In genomic region chr2:10382313-10383061, GRCh38 we compare ENCODE assay signal across 8 cellular contexts.
DNase-seq lines count a peak whose midpoint lies in the region; ATAC-seq, FAIRE-seq and TF ChIP-seq lines count a peak whose summit lies in the region.

No MANE protein-coding gene starts in this region.

- H3K27me3 ChIP-seq in NT2/D1 (ENCODE audit: insufficient read depth, insufficient read length) = no peaks in the 10 kb centered on the region
- H3K27me3 ChIP-seq in K562 (ENCODE audit: control insufficient read depth in 2 of 2, insufficient read depth in 2 of 2, low read length in 2 of 2) = no peaks in the 10 kb centered on the region
- H3K27me3 ChIP-seq in rectal smooth muscle tissue (ENCODE audit: control insufficient read depth, insufficient read depth, low read length) = no peaks in the 10 kb centered on the region
- no peaks in the 10 kb centered on the region for H3K27me3 ChIP-seq in H7 (ENCODE audit: control insufficient read depth, insufficient read depth, low read length)

- POLR2A ChIA-PET in K562 (lab: Yijun Ruan, JAX) = interaction anchor here (0.7 to 1.4 kb wide), 3 partner anchors 9 to 251 kb away, joined by 3 to 4 read pairs (median 4); no protein-coding TSS in a partner anchor

- H3K36me3 ChIP-seq in NT2/D1 (ENCODE audit: insufficient read depth, insufficient read length, low read length) (no peaks in the 10 kb centered on the region), K562 (ENCODE audit: control insufficient read depth, insufficient read depth, low read length) (no peaks in the 10 kb centered on the region), rectal smooth muscle tissue (ENCODE audit: control insufficient read depth, insufficient read depth, low read length) (no peaks in the 10 kb centered on the region), H7 (replicated peaks; ENCODE audit: control insufficient read depth, insufficient read depth, low read length) (no peaks in the 10 kb centered on the region)

- 34% methylated on average over 16 of the region's 18 CpGs for WGBS in K562 (ENCODE audit: insufficient coverage, low coverage, missing lambda C conversion rate)

- no peak for FAIRE-seq in K562 (lab: Jason Lieb, UNC)

- ATAC-seq in GM18858 (IDR thresholded peaks at IDR 0.05; ENCODE audit: unreplicated experiment) (peak; percentile 49), HG02763 (IDR thresholded peaks at IDR 0.05; ENCODE audit: unreplicated experiment) (peak; percentile 49), K562 (no peak; the same call in 2 of the 3 replicates), GM18520 (IDR thresholded peaks at IDR 0.05; ENCODE audit: unreplicated experiment) (no peak)

- peaks cover 37% of the 10 kb centered on the region for H3K79me2 ChIP-seq in K562 (ENCODE audit: control insufficient read depth, insufficient read depth, low read length)

- H3K9me3 ChIP-seq in NT2/D1 (ENCODE audit: insufficient read depth, low read length) (no peaks in the 10 kb centered on the region), K562 (replicated peaks; ENCODE audit: control insufficient read depth, insufficient read depth, low read depth, low read length) (no peaks in the 10 kb centered on the region)

- H4K20me1 ChIP-seq in K562 (replicated peaks; ENCODE audit: control insufficient read depth, insufficient read depth, low read length) = peaks cover 50% of the 10 kb centered on the region

- DNase-seq in NT2/D1 (ENCODE audit: low read depth, low spot score) = no peak
- no peak for DNase-seq in K562 (ENCODE audit: extremely low read depth in 1 of 4, low spot score in 3 of 4)
- no peak for DNase-seq in H7
- no peak for DNase-seq in NCI-H2171 (lab: John Stamatoyannopoulos, UW)

- H3K4me3 ChIP-seq in NT2/D1 (ENCODE audit: insufficient read length, low read depth) (no peak overlapping the region), K562 (no peak overlapping the region), rectal smooth muscle tissue (ENCODE audit: low read length) (peak overlapping the region; percentile 39), H7 (ENCODE audit: insufficient read depth, low read depth, low read length) (no peak overlapping the region)

- TF ChIP-seq RAD21 in K562 (CRISPR knock-in tag; conservative IDR thresholded peaks at IDR 0.05 in 1 of 2, IDR thresholded peaks at IDR 0.05 in 1 of 2) = no peak

- H3K27ac ChIP-seq in K562 (ENCODE audit: extremely low read depth, low read depth, low read length) = no peak overlapping the region
- H3K27ac ChIP-seq in rectal smooth muscle tissue (ENCODE audit: low read depth, low read length) = no peak overlapping the region

- no TSS peak for BruUV-seq in K562 (replicated peaks; lab: Mats Ljungman, UMichigan)

- H3K9ac ChIP-seq in NT2/D1 (ENCODE audit: insufficient read length, low read depth) (peak overlapping the region; percentile 32), K562 (ENCODE audit: insufficient read depth in 1 of 2, low read depth in 2 of 2, low read length in 2 of 2) (peak overlapping the region in 1 of 2 experiments; percentile 1; a peak in 1 of 4 replicates), rectal smooth muscle tissue (ENCODE audit: low read length) (no peak overlapping the region)

- H3K4me1 ChIP-seq in NT2/D1 (ENCODE audit: insufficient read depth, insufficient read length) (peaks cover 20% of the 10 kb centered on the region), K562 (replicated peaks in 1 of 2; ENCODE audit: control insufficient read depth in 2 of 2, insufficient read depth in 2 of 2, low read length in 2 of 2) (peaks cover 12 to 41% of the 10 kb centered on the region in 2 experiments; a peak in 4 of 5 replicates), rectal smooth muscle tissue (ENCODE audit: control insufficient read depth, insufficient read depth, low read length) (no peaks in the 10 kb centered on the region)

- CTCF ChIA-PET in K562 (lab: Yijun Ruan, JAX; ENCODE audit: low intra/inter-chr PET ratio) = no interaction called here

- in situ Hi-C loops in K562 (cut with MboI) = no loop called here

- no peak for TF ChIP-seq EP300 in K562 (IDR thresholded peaks at IDR 0.05; ENCODE audit: low read length)

- H3K4me2 ChIP-seq in K562 (ENCODE audit: insufficient read depth, low read length) = no peak overlapping the region

- peaks cover 3% of the 10 kb centered on the region for H3K9me1 ChIP-seq in K562 (ENCODE audit: control insufficient read depth, insufficient read depth, low read length)

- no peak for TF ChIP-seq CTCF in K562 (IDR thresholded peaks at IDR 0.05 in 2 of 3, conservative IDR thresholded peaks at IDR 0.05 in 1 of 3; ENCODE audit: insufficient read depth in 2 of 3, low read depth in 1 of 3, low read length in 3 of 3)

- intact Hi-C loops in K562 (cut with micrococcal nuclease) = no loop called here

- TF ChIP-seq POLR2A in K562 (conservative IDR thresholded peaks at IDR 0.05) = no peak

- H2AFZ ChIP-seq in K562 (ENCODE audit: low read depth, low read length) = no peak overlapping the region

TF ChIP-seq in K562, 482 proteins besides CTCF, POLR2A, EP300 and RAD21 (continues in another document):
- TF ChIP-seq ZNF384 (IDR thresholded peaks at IDR 0.05; ENCODE audit: low read depth, low read length) = peak; percentile 74
- TF ChIP-seq ZBTB40 (IDR thresholded peaks at IDR 0.05) = peak; percentile 82
- TF ChIP-seq ZBTB40 (CRISPR knock-in tag; IDR thresholded peaks at IDR 0.05) = peak; percentile 69
- no peak for TF ChIP-seq YY1 (IDR thresholded peaks at IDR 0.05; ENCODE audit: borderline replicate concordance in 1 of 3, control insufficient read depth in 1 of 3, extremely low read depth in 1 of 3, insufficient read depth in 3 of 3, insufficient read length in 1 of 3, insufficient replicate concordance in 2 of 3, low read depth in 1 of 3, low read length in 2 of 3)
- TF ChIP-seq ELK3 (CRISPR knock-in tag; IDR thresholded peaks at IDR 0.05) = no peak
- no peak for TF ChIP-seq SMC3 (conservative IDR thresholded peaks at IDR 0.05; ENCODE audit: insufficient read depth, low read depth, low read length)
- TF ChIP-seq ZNF133 (CRISPR knock-in tag; IDR thresholded peaks at IDR 0.05) = no peak
- no peak for TF ChIP-seq SMARCA5 (IDR thresholded peaks at IDR 0.05)

Comparison
In these comparisons a context has a peak if more than half of its experiments do, and no peak if none do; other contexts are left out.
1. ATAC-seq: peak in GM18858 (single experiment) and HG02763 (single experiment); none in K562 (single experiment) and GM18520 (single experiment).